In the genomic region with DNA sequence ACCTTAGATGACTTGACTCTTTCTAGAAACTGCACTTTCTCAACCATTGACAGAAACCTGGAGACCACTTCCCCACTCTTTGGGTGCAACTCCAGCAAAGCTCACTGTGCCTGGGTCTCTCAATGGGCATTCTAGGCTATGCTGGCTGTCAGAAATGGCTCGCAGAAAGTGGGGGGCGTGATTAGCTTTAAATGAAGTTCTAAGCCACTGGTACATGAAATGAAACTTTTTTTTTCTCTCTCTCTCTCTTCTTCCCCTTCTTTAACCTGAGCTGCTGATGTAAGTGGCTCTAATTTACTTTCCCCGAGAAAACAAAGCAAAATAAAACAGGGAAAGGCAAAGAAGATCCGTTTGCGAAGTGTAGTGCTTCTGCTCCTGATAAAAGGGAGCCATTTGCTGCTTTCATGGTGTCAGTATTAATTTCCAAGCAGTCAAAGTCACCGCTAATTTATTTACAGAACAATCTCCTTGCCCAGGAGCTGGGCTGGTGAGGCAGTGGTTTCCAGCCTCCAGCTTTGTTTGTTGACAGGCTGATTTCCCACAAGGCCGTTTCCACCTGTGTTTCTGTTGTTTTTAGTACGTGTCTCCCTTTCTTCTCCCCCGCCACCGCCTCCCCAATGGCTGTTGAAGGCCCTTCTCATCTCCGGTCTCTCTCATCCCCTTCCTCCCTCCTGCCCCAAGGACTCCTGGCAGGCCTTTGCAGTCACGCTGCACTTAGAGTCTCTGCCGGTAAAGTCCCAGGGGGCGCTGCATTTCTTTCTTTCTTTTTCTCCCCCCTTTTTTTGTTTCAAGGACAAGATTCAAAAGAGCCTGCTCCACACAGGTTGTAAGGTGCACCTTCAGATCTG, we compare ENCODE assay signal across 1 cellular context.
A peak's percentile ranks its signal among the peaks of the same experiment; 100 is the strongest.
TF ChIP-seq lines count a peak whose summit lies in the region.

No MANE protein-coding gene starts in this region.

TF ChIP-seq in GM12878, 131 proteins besides CTCF, POLR2A, EP300 and RAD21 (continued from another document):
- TF ChIP-seq, protein P1, sequence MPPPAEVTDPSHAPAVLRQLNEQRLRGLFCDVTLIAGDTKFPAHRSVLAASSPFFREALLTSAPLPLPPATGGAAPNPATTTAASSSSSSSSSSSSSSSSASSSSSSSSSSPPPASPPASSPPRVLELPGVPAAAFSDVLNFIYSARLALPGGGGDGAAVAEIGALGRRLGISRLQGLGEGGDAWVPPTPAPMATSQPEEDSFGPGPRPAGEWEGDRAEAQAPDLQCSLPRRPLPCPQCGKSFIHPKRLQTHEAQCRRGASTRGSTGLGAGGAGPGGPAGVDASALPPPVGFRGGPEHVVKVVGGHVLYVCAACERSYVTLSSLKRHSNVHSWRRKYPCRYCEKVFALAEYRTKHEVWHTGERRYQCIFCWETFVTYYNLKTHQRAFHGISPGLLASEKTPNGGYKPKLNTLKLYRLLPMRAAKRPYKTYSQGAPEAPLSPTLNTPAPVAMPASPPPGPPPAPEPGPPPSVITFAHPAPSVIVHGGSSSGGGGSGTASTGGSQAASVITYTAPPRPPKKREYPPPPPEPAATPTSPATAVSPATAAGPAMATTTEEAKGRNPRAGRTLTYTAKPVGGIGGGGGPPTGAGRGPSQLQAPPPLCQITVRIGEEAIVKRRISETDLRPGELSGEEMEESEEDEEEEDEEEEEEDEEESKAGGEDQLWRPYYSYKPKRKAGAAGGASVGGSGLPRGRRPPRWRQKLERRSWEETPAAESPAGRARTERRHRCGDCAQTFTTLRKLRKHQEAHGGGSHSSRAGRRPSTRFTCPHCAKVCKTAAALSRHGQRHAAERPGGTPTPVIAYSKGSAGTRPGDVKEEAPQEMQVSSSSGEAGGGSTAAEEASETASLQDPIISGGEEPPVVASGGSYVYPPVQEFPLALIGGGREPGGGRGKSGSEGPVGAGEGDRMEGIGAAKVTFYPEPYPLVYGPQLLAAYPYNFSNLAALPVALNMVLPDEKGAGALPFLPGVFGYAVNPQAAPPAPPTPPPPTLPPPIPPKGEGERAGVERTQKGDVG (CRISPR knock-in tag; IDR thresholded peaks at IDR 0.05) = no peak
- peak; percentile 43; the same call in 1 of the 2 replicates for TF ChIP-seq MTA2 (IDR thresholded peaks at IDR 0.05; ENCODE audit: low read depth)
- TF ChIP-seq HDGF (IDR thresholded peaks at IDR 0.05) = no peak
- TF ChIP-seq ESRRA (IDR thresholded peaks at IDR 0.05; ENCODE audit: low read length) = no peak
- no peak for TF ChIP-seq ZNF217 (IDR thresholded peaks at IDR 0.05)
- TF ChIP-seq RAD51 (IDR thresholded peaks at IDR 0.05) = no peak
- TF ChIP-seq, protein P2, sequence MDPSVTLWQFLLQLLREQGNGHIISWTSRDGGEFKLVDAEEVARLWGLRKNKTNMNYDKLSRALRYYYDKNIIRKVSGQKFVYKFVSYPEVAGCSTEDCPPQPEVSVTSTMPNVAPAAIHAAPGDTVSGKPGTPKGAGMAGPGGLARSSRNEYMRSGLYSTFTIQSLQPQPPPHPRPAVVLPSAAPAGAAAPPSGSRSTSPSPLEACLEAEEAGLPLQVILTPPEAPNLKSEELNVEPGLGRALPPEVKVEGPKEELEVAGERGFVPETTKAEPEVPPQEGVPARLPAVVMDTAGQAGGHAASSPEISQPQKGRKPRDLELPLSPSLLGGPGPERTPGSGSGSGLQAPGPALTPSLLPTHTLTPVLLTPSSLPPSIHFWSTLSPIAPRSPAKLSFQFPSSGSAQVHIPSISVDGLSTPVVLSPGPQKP (IDR thresholded peaks at IDR 0.05; ENCODE audit: low read depth, low read length) = peak; percentile 30; the same call in 1 of the 2 replicates
- 0 out of 4 replicates have a peak, but pooled peaks have one; percentile 18 to 27 for TF ChIP-seq IKZF2 (IDR thresholded peaks at IDR 0.05)
- no peak for TF ChIP-seq ZBTB11 (CRISPR knock-in tag; IDR thresholded peaks at IDR 0.05)
- no peak for TF ChIP-seq ZBED1 (IDR thresholded peaks at IDR 0.05; ENCODE audit: borderline replicate concordance)
- peak; percentile 69 to 93 for TF ChIP-seq SRF (IDR thresholded peaks at IDR 0.05; ENCODE audit: low read depth in 2 of 2, low read length in 2 of 2)
